Comparison of ENCODE assay signal across 26 cellular contexts in the genomic region with DNA sequence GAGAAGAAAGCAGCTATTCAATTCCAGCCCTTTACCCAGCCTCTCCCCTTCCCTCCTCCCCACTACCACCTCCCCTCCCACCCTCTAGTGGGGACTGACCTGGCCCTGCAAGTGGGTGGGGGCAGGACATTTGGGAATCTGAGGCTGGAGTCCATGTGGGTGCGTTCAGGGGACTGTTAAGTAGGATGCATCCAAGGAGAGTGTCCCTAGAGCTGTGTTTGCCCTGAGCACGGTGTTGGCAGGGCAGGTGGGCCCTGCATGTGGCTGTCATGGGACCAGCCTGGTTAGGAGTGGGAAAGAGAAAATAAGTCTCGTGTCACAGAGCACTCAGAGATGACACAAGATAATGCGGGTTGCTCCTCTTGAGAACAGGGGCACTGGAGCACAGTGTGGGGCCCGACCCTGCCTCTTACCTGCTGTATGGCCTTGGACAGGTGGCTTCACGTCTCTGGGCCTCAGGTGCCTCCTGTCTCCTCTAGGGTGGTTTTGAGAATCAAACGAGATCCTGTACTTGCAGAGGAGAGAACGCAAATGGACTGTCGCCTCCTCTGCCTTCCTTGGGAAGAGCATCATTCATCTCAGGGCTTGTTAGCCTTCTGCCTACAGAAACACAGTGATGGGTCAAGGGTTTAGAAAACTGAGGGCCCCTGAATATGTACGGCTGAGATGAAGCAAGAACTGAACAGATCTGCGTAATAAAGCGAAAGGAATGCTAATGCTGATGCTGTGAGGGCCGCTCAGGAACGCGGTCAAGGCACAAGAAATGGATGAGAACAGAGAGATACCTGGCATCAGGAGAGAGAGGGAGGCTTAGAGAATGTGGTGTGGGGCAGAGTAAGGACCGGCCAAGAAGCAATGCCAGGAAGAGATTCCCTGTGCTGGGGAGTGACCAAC.
A peak's percentile ranks its signal among the peaks of the same experiment; 100 is the strongest.
DNase-seq lines count a peak whose midpoint lies in the region; ATAC-seq and TF ChIP-seq lines count a peak whose summit lies in the region.
"Had no signal": no experiment of that assay in that cellular context is flagged by ENCODE, and none has a peak within 500 bp of the region (broad histone marks: within the 10 kb centered on the region; RNA-seq: fewer than 3 reads in every experiment).

No MANE protein-coding gene starts in this region.

- TF ChIP-seq CTCF in left ventricle myocardium inferior (IDR thresholded peaks at IDR 0.05; ENCODE audit: borderline replicate concordance) (no peak), colonic mucosa (IDR thresholded peaks at IDR 0.05) (no peak), nephron (IDR thresholded peaks at IDR 0.05; ENCODE audit: unreplicated experiment in 3 of 3) (no peak), upper lobe of right lung (IDR thresholded peaks at IDR 0.05) (no peak), psoas muscle (IDR thresholded peaks at IDR 0.05) (no peak)

- H3K27ac ChIP-seq in left ventricle myocardium inferior (replicated peaks) (no peak overlapping the region), colonic mucosa (peak overlapping the region; percentile 67), upper lobe of right lung (no peak overlapping the region), psoas muscle (no peak overlapping the region)
- H3K27ac ChIP-seq: cardiac muscle cell, neutrophil, testis had no signal

- H3K9me3 ChIP-seq in left ventricle myocardium inferior (replicated peaks) = no peaks in the 10 kb centered on the region
- H3K9me3 ChIP-seq in colonic mucosa = no peaks in the 10 kb centered on the region
- no peaks in the 10 kb centered on the region for H3K9me3 ChIP-seq in upper lobe of right lung
- no peaks in the 10 kb centered on the region for H3K9me3 ChIP-seq in psoas muscle
- H3K9me3 ChIP-seq: neutrophil, testis had no signal

- peaks cover 23% of the 10 kb centered on the region for H3K4me1 ChIP-seq in left ventricle myocardium inferior
- H3K4me1 ChIP-seq in colonic mucosa = peaks cover 3% of the 10 kb centered on the region
- H3K4me1 ChIP-seq in upper lobe of right lung = peaks cover 8% of the 10 kb centered on the region
- H3K4me1 ChIP-seq in psoas muscle = peaks cover 4% of the 10 kb centered on the region

- H3K4me1 Mint-ChIP-seq in nephron = peaks cover 43% of the 10 kb centered on the region
- H3K4me1 Mint-ChIP-seq: activated CD4-positive, alpha-beta T cell treated with anti-CD3 and anti-CD28 coated beads, Interleukin-2, amount 10 ng/mL, durations not matched to agents 24 days and 14 days had no signal

- intact Hi-C loops in cardiac septum (cut with DNase I) (loop anchor here (5.0 kb wide), 3 partner anchors 42 to 507 kb away; no protein-coding TSS in a partner anchor), left ventricle myocardium inferior (cut with micrococcal nuclease) (no loop called here), colonic mucosa (cut with DNase I) (loop anchor here (5.0 kb wide), 2 partner anchors 42 to 147 kb away; no protein-coding TSS in a partner anchor), upper lobe of right lung (cut with DNase I) (loop anchor here (10.0 kb wide), 2 partner anchors 245 to 505 kb away; partner anchors contain the start of gene ZFP36L2), psoas muscle (cut with DNase I) (loop anchor here (5.0 to 10.0 kb wide), 3 partner anchors 87 to 505 kb away; no protein-coding TSS in a partner anchor)

- H3K4me3 Mint-ChIP-seq in nephron = no peak overlapping the region
- H3K4me3 Mint-ChIP-seq: activated CD4-positive, alpha-beta T cell treated with anti-CD3 and anti-CD28 coated beads, Interleukin-2, amount 10 ng/mL, durations not matched to agents 24 days and 14 days; activated naive CD4-positive, alpha-beta T cell treated with anti-CD3 and anti-CD28 coated beads for 36 hours; activated T-cell treated with anti-CD3 and anti-CD28 coated beads, Interleukin-2, amount 50 U/mL, for 4 hours; T-cell had no signal

- DNase-seq in cardiac septum (ENCODE audit: low spot score) (peak; percentile 50), left ventricle myocardium inferior (no peak), colonic mucosa (no peak), upper lobe of right lung (peak; percentile 29), NK-92 (lab: John Stamatoyannopoulos, UW; ENCODE audit: unreplicated experiment) (no peak), psoas muscle (no peak)
- DNase-seq: ACHN; activated CD4-positive, alpha-beta T cell treated with anti-CD3 and anti-CD28 coated beads, Interleukin-2, amount 10 ng/mL, durations not matched to agents 24 days and 14 days; activated naive CD4-positive, alpha-beta T cell treated with anti-CD3 and anti-CD28 coated beads for 36 hours; activated T-cell treated with anti-CD3 and anti-CD28 coated beads, Interleukin-2, amount 50 U/mL, for 4 hours; C1 segment of cervical spinal cord; dermis blood vessel endothelial cell; KG1; mammary epithelial cell; NCI-H1436 treated with DMSO at 0.1 percent for 48 hours; NCI-H510A treated with DMSO at 0.1 percent for 48 hours; NK-92 treated with Interleukin-12 subunit alpha and Interleukin-12 subunit beta, amount 100 ng/mL, for 24 hours; stimulated activated CD4-positive, alpha-beta T cell treated with anti-CD3 and anti-CD28 coated beads, Interleukin-4, amount 100 ng/mL, for 4 hours; stimulated activated naive CD4-positive, alpha-beta T cell; T-cell; testis had no signal

- no peaks in the 10 kb centered on the region for H3K36me3 Mint-ChIP-seq in nephron (ENCODE audit: low read depth)
- H3K36me3 Mint-ChIP-seq: T-cell had no signal

- H3K27me3 ChIP-seq in left ventricle myocardium inferior (ENCODE audit: low read depth) = no peaks in the 10 kb centered on the region
- no peaks in the 10 kb centered on the region for H3K27me3 ChIP-seq in colonic mucosa
- no peaks in the 10 kb centered on the region for H3K27me3 ChIP-seq in upper lobe of right lung
- no peaks in the 10 kb centered on the region for H3K27me3 ChIP-seq in psoas muscle (ENCODE audit: insufficient read depth in 3 of 3, low read length in 2 of 3)
- H3K27me3 ChIP-seq: cardiac muscle cell, neutrophil, testis had no signal

- H3K36me3 ChIP-seq in left ventricle myocardium inferior (no peaks in the 10 kb centered on the region), colonic mucosa (no peaks in the 10 kb centered on the region), upper lobe of right lung (no peaks in the 10 kb centered on the region), psoas muscle (ENCODE audit: insufficient read depth in 1 of 2, low read depth in 1 of 2) (no peaks in the 10 kb centered on the region)
- H3K36me3 ChIP-seq: cardiac muscle cell, neutrophil had no signal

- peaks cover 7% of the 10 kb centered on the region for H3K27me3 Mint-ChIP-seq in nephron (ENCODE audit: low read depth)
- H3K27me3 Mint-ChIP-seq: T-cell had no signal

- ATAC-seq in upper lobe of right lung (no peak), GM21528 (IDR thresholded peaks at IDR 0.05; ENCODE audit: low FRiP score, unreplicated experiment) (no peak), psoas muscle (no peak)
- ATAC-seq: activated T-cell treated with anti-CD3 and anti-CD28 coated beads, Interleukin-2, amount 50 U/mL, for 4 hours; Panc1; T-cell had no signal

- WGBS in psoas muscle, 3 donors = 91 to 97% (median 94%) methylated on average over 16 of the region's 16 CpGs

- H3K27ac Mint-ChIP-seq in nephron = peak overlapping the region; percentile 71 to 88 (median 74)
- H3K27ac Mint-ChIP-seq: activated CD4-positive, alpha-beta T cell treated with anti-CD3 and anti-CD28 coated beads, Interleukin-2, amount 10 ng/mL, durations not matched to agents 24 days and 14 days; activated naive CD4-positive, alpha-beta T cell treated with anti-CD3 and anti-CD28 coated beads for 36 hours; T-cell had no signal

- H3K9ac ChIP-seq in colonic mucosa (ENCODE audit: low read depth in 2 of 2, low read length in 2 of 2) = peak overlapping the region in 1 of 2 donors; percentile 35

- H3K4me3 ChIP-seq in left ventricle myocardium inferior (no peak overlapping the region), colonic mucosa (no peak overlapping the region), upper lobe of right lung (no peak overlapping the region), psoas muscle (no peak overlapping the region)
- H3K4me3 ChIP-seq: cardiac muscle cell, testis had no signal

- H3K9me3 Mint-ChIP-seq in nephron = peaks cover 3% of the 10 kb centered on the region
- H3K9me3 Mint-ChIP-seq: activated CD4-positive, alpha-beta T cell treated with anti-CD3 and anti-CD28 coated beads, Interleukin-2, amount 10 ng/mL, durations not matched to agents 24 days and 14 days; activated naive CD4-positive, alpha-beta T cell treated with anti-CD3 and anti-CD28 coated beads for 36 hours; activated T-cell treated with anti-CD3 and anti-CD28 coated beads, Interleukin-2, amount 50 U/mL, for 4 hours; T-cell had no signal

Comparison
In these comparisons a context has a peak if more than half of its experiments do, and no peak if none do; other contexts are left out.
1. DNase-seq: peak in cardiac septum (single experiment) and upper lobe of right lung (single experiment); none in left ventricle myocardium inferior (single experiment), colonic mucosa (single experiment), NK-92 (single experiment) and psoas muscle (0 of 2).